Comparison of ENCODE assay signal across 13 cellular contexts in the genomic region with DNA sequence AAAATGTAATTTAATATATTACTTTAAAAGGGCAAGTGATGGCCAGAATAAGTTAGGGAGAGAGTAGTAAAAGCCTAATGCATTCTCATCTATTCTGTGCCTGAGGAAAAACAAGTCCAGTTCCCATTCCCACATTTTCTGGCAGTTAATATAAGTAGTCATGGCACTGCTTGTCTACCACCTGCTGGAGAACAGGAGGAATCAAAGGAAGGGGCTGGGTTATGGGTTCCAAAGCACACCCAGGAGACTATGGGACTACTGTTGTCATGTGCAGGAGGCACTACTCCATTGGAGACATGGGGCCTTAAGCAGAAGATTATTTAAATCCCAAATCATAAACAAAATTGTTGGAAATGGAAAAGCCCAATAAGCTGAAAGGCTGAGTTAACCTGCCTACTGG.
DNase-seq lines count a peak whose midpoint lies in the region; ATAC-seq and TF ChIP-seq lines count a peak whose summit lies in the region.
"Had no signal": no experiment of that assay in that cellular context is flagged by ENCODE, and none has a peak within 500 bp of the region (broad histone marks: within the 10 kb centered on the region; RNA-seq: fewer than 3 reads in every experiment).

No MANE protein-coding gene starts in this region.

- H3K4me1 ChIP-seq in adrenal gland (replicated peaks in 1 of 2) = no peaks in the 10 kb centered on the region
- H3K4me1 ChIP-seq: vagina had no signal

- H3K4me3 ChIP-seq in NB4 (ENCODE audit: low read depth, low read length) (no peak overlapping the region), adrenal gland (no peak overlapping the region)
- H3K4me3 ChIP-seq: vagina had no signal

- TF ChIP-seq POLR2A in NB4 (IDR thresholded peaks at IDR 0.05; ENCODE audit: extremely low read depth, insufficient read length) (no peak), adrenal gland (IDR thresholded peaks at IDR 0.05) (no peak)

- H3K27ac Mint-ChIP-seq in chondrocyte (ENCODE audit: unreplicated experiment) = no peak overlapping the region
- H3K27ac Mint-ChIP-seq in osteocyte (ENCODE audit: unreplicated experiment) = no peak overlapping the region

- TF ChIP-seq CTCF in NB4 (IDR thresholded peaks at IDR 0.05; ENCODE audit: low read depth, low read length) = no peak
- TF ChIP-seq CTCF in chondrocyte (IDR thresholded peaks at IDR 0.05) = peak; percentile 46
- peak; percentile 27 for TF ChIP-seq CTCF in osteocyte (IDR thresholded peaks at IDR 0.05)
- TF ChIP-seq CTCF in adrenal gland (IDR thresholded peaks at IDR 0.05) = no peak

- DNase-seq in NCI-H146 (lab: John Stamatoyannopoulos, UW) = peak; percentile 24
- DNase-seq in NCI-H146 treated with DMSO at 0.1 percent for 48 hours (lab: John Stamatoyannopoulos, UW; ENCODE audit: unreplicated experiment) = no peak
- peak; percentile 3 for DNase-seq in NB4 (ENCODE audit: low read depth)
- DNase-seq in chondrocyte (ENCODE audit: low spot score) = no peak
- no peak for DNase-seq in osteocyte (ENCODE audit: extremely low spot score, unreplicated experiment)
- no peak for DNase-seq in SIG-M5 (lab: John Stamatoyannopoulos, UW)
- no peak for DNase-seq in adrenal gland
- DNase-seq: activated effector memory CD4-positive, alpha-beta T cell treated with anti-CD3 and anti-CD28 coated beads, Interleukin-2, amount 50 U/mL, for 16 hours; NCI-H2171 treated with DMSO at 0.1 percent for 48 hours; occipital lobe; stimulated activated naive CD8-positive, alpha-beta T cell treated with anti-CD3 and anti-CD28 coated beads, Interleukin-15, Interleukin-2, amounts not matched to agents 100 U/mL and 50 U/mL, for 24 hours had no signal

- no peaks in the 10 kb centered on the region for H3K36me3 ChIP-seq in adrenal gland (replicated peaks in 1 of 2)
- H3K36me3 ChIP-seq: vagina had no signal

- H3K27me3 Mint-ChIP-seq in chondrocyte (ENCODE audit: low read depth) (peaks cover 16% of the 10 kb centered on the region), osteocyte (ENCODE audit: unreplicated experiment) (no peaks in the 10 kb centered on the region)

- H3K4me3 Mint-ChIP-seq in chondrocyte (ENCODE audit: unreplicated experiment) (no peak overlapping the region), osteocyte (ENCODE audit: unreplicated experiment) (no peak overlapping the region)

- no peak for ATAC-seq in HG02885 (IDR thresholded peaks at IDR 0.05; ENCODE audit: poor library complexity, unreplicated experiment)
- ATAC-seq: stimulated activated naive CD8-positive, alpha-beta T cell treated with anti-CD3 and anti-CD28 coated beads, Interleukin-15, Interleukin-2, amounts not matched to agents 100 U/mL and 50 U/mL, for 24 hours had no signal

- no peaks in the 10 kb centered on the region for H3K27me3 ChIP-seq in adrenal gland
- H3K27me3 ChIP-seq: vagina had no signal

- H3K9me3 Mint-ChIP-seq in chondrocyte (ENCODE audit: low read depth) (no peaks in the 10 kb centered on the region), osteocyte (ENCODE audit: unreplicated experiment) (no peaks in the 10 kb centered on the region)

- H3K36me3 Mint-ChIP-seq in chondrocyte (ENCODE audit: low read depth) (no peaks in the 10 kb centered on the region), osteocyte (ENCODE audit: unreplicated experiment) (no peaks in the 10 kb centered on the region)

- H3K4me1 Mint-ChIP-seq in chondrocyte (ENCODE audit: low read depth) = no peaks in the 10 kb centered on the region
- H3K4me1 Mint-ChIP-seq in osteocyte (ENCODE audit: unreplicated experiment) = peaks cover 4% of the 10 kb centered on the region

- intact Hi-C loops in adrenal gland (cut with DNase I) = no loop called here

- no peaks in the 10 kb centered on the region for H3K9me3 ChIP-seq in adrenal gland (replicated peaks in 1 of 3)
- H3K9me3 ChIP-seq: vagina had no signal

- H3K27ac ChIP-seq in adrenal gland = no peak overlapping the region
- H3K27ac ChIP-seq: vagina had no signal

Comparison
In these comparisons a context has a peak if more than half of its experiments do, and no peak if none do; other contexts are left out.
1. DNase-seq: peak in NCI-H146 (single experiment) and NB4 (single experiment); none in NCI-H146 treated with DMSO at 0.1 percent for 48 hours (single experiment), chondrocyte (single experiment), osteocyte (single experiment), SIG-M5 (single experiment) and adrenal gland (0 of 7).
2. CTCF ChIP-seq: peak in chondrocyte (single experiment) and osteocyte (single experiment); none in NB4 (single experiment) and adrenal gland (0 of 6).